Comparison of ENCODE assay signal across 39 cellular contexts in the genomic region with DNA sequence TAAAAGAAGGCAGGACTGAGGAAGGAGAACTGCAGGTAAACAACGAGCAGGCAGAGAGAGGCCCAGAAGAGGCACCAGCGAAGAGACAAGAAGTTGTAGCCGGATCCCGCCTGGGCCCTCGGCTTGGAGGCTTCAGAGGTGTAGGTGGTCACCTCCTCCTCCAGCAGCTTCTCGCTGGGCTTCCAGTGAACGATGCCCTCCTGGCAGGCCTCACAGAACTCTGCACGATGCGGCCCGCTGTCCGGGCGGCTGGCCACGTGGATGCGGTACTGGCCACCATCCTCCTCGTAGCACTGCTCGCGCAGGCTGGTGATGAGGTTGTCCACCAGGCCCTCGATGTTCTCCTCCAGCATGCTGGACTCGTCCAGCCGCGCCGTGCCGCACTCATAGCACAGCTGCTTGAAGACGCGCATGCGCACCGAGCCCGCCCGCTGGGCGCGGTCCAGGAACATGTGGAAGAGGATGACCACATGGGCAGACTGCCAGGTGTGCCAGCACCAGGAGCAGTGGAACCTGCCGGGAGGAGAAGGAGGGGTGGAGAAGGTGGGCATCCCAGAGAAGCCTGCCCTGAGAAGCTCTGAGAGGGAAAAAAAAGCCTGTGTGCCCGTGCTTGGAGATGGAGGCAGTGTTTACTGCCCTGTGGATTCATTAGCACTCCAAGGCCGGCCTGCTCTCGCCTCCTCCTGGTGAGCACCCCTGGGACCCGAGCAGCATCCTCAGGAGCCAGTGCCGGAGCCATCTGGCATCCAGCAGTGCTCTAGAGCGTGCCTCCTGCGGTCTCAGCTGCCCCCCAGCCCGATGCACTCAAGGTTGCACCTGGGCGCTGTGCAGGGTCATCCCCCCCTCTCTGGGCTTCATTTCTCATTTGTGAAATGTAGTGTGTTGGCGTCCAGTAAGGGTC. TPM values are rescaled to one million over a fixed set of nuclear protein-coding genes. Genes with fewer than 3 reads are reported as not detected.
"Had no signal": no experiment of that assay in that cellular context is flagged by ENCODE, and none has a peak within 500 bp of the region (broad histone marks: within the 10 kb centered on the region; RNA-seq: fewer than 3 reads in every experiment).

No MANE protein-coding gene starts in this region.

- H3K27ac ChIP-seq: ascending aorta, cardiac muscle cell, KMS-11, PC-9, RWPE1, SJCRH30, SK-N-MC had no signal

- ATAC-seq: activated CD8-positive, alpha-beta T cell treated with anti-CD3 and anti-CD28 coated beads for 36 hours; activated T-cell treated with anti-CD3 and anti-CD28 coated beads, Interleukin-2, amount 50 U/mL, for 72 hours; activated T-helper 17 cell treated with anti-CD3 and anti-CD28 coated beads, Interleukin-2, amount 50 U/mL, for 72 hours had no signal

- H3K9me3 ChIP-seq: ascending aorta, SJCRH30 had no signal

- H3K9me3 Mint-ChIP-seq: activated CD4-positive, alpha-beta T cell treated with anti-CD3 and anti-CD28 coated beads, Interleukin-2, amount 10 ng/mL, durations not matched to agents 24 days and 14 days; activated CD8-positive, alpha-beta T cell treated with anti-CD3 and anti-CD28 coated beads for 36 hours; activated naive CD8-positive, alpha-beta T cell treated with anti-CD3 and anti-CD28 coated beads, Interleukin-2, amount 10 ng/mL, durations not matched to agents 7 days and 5 days; activated T-cell treated with anti-CD3 and anti-CD28 coated beads, Interleukin-2, amount 50 U/mL, for 72 hours; activated T-helper 17 cell treated with anti-CD3 and anti-CD28 coated beads, Interleukin-2, amount 50 U/mL, for 72 hours; central memory CD8-positive, alpha-beta T cell had no signal

- H3K4me2 ChIP-seq: KMS-11, PC-9 had no signal

- H3K27me3 ChIP-seq: ascending aorta, SJCRH30 had no signal

- H3K4me3 Mint-ChIP-seq: activated CD4-positive, alpha-beta T cell treated with anti-CD3 and anti-CD28 coated beads, Interleukin-2, amount 10 ng/mL, durations not matched to agents 24 days and 14 days; activated CD8-positive, alpha-beta T cell treated with anti-CD3 and anti-CD28 coated beads for 36 hours; activated naive CD8-positive, alpha-beta T cell treated with anti-CD3 and anti-CD28 coated beads, Interleukin-2, amount 10 ng/mL, durations not matched to agents 7 days and 5 days; activated T-cell treated with anti-CD3 and anti-CD28 coated beads, Interleukin-2, amount 50 U/mL, for 72 hours; activated T-helper 17 cell treated with anti-CD3 and anti-CD28 coated beads, Interleukin-2, amount 50 U/mL, for 72 hours; central memory CD8-positive, alpha-beta T cell had no signal

- H3K36me3 Mint-ChIP-seq: activated naive CD8-positive, alpha-beta T cell treated with anti-CD3 and anti-CD28 coated beads, Interleukin-2, amount 10 ng/mL, durations not matched to agents 7 days and 5 days had no signal

- DNase-seq: activated CD4-positive, alpha-beta T cell treated with anti-CD3 and anti-CD28 coated beads, Interleukin-2, amount 10 ng/mL, durations not matched to agents 24 days and 14 days; activated CD4-positive, alpha-beta T cell treated with anti-CD3 and anti-CD28 coated beads, Interleukin-2, amount 50 U/mL, for 4 hours; activated CD8-positive, alpha-beta T cell treated with anti-CD3 and anti-CD28 coated beads for 36 hours; activated effector memory CD4-positive, alpha-beta T cell treated with anti-CD3 and anti-CD28 coated beads, Interleukin-2, amount 50 U/mL, for 16 hours; activated naive CD4-positive, alpha-beta T cell; activated naive CD4-positive, alpha-beta T cell treated with anti-CD3 and anti-CD28 coated beads, Interleukin-2, amount 50 U/mL, for 16 hours; activated naive CD8-positive, alpha-beta T cell treated with anti-CD3 and anti-CD28 coated beads, Interleukin-2, amount 10 ng/mL, durations not matched to agents 7 days and 5 days; activated T-cell treated with anti-CD3 and anti-CD28 coated beads, Interleukin-2, amount 50 U/mL, for 1 hour; activated T-cell treated with anti-CD3 and anti-CD28 coated beads, Interleukin-2, amount 50 U/mL, for 72 hours; amygdala; MM.1S; MV-4-11; NCI-H1092; NCI-H1417 treated with DMSO at 0.1 percent for 48 hours; NCI-H187 treated with DMSO at 0.1 percent for 48 hours; NCI-H2107; NCI-H2171; NCI-H2227 treated with DMSO at 0.1 percent for 48 hours; NCI-H446; NCI-H510A treated with DMSO at 0.1 percent for 48 hours; NCI-H526 treated with DMSO at 0.1 percent for 48 hours; NCI-H82; NK-92 treated with Interleukin-12 subunit alpha and Interleukin-12 subunit beta, amount 100 ng/mL, for 24 hours; PC-9; SHP77; SJCRH30 had no signal

- H3K4me1 ChIP-seq: ascending aorta, SJCRH30 had no signal

- H3K4me1 Mint-ChIP-seq: activated CD4-positive, alpha-beta T cell treated with anti-CD3 and anti-CD28 coated beads, Interleukin-2, amount 10 ng/mL, durations not matched to agents 24 days and 14 days; activated naive CD8-positive, alpha-beta T cell treated with anti-CD3 and anti-CD28 coated beads, Interleukin-2, amount 10 ng/mL, durations not matched to agents 7 days and 5 days; activated T-helper 17 cell treated with anti-CD3 and anti-CD28 coated beads, Interleukin-2, amount 50 U/mL, for 72 hours; central memory CD8-positive, alpha-beta T cell had no signal

- H3K27ac Mint-ChIP-seq: activated CD4-positive, alpha-beta T cell treated with anti-CD3 and anti-CD28 coated beads, Interleukin-2, amount 10 ng/mL, durations not matched to agents 24 days and 14 days; activated CD8-positive, alpha-beta T cell treated with anti-CD3 and anti-CD28 coated beads for 36 hours; activated T-cell treated with anti-CD3 and anti-CD28 coated beads, Interleukin-2, amount 50 U/mL, for 72 hours; activated T-helper 17 cell treated with anti-CD3 and anti-CD28 coated beads, Interleukin-2, amount 50 U/mL, for 72 hours had no signal

- H2AFZ ChIP-seq: PC-9 had no signal

- H3K4me3 ChIP-seq: ascending aorta, cardiac muscle cell, PC-9, SJCRH30, SK-N-MC had no signal

- H3K9ac ChIP-seq: KMS-11 had no signal

- H3K36me3 ChIP-seq: ascending aorta, cardiac muscle cell, SJCRH30 had no signal

RNA-seq across cellular contexts. Expression of a gene that starts 3.6 kb away (rescaled TPM):
- total RNA-seq: activated CD4-positive, alpha-beta T cell treated with anti-CD3 and anti-CD28 coated beads, Interleukin-2, amount 10 ng/mL, durations not matched to agents 24 days and 14 days; activated CD8-positive, alpha-beta memory T cell treated with anti-CD3 and anti-CD28 coated beads for 36 hours; activated CD8-positive, alpha-beta T cell treated with anti-CD3 and anti-CD28 coated beads for 36 hours; activated naive CD8-positive, alpha-beta T cell treated with anti-CD3 and anti-CD28 coated beads, Interleukin-2, amount 10 ng/mL, durations not matched to agents 7 days and 5 days; activated T-cell treated with anti-CD3 and anti-CD28 coated beads, Interleukin-2, amount 50 U/mL, for 72 hours; activated T-helper 17 cell treated with anti-CD3 and anti-CD28 coated beads, Interleukin-2, amount 50 U/mL, for 72 hours; ascending aorta; cardiac muscle cell; chondrocyte; LHCN-M2; PC-9; SJCRH30; T-helper 1 cell treated with Interleukin-12 subunit alpha and Interleukin-12 subunit beta and Interleukin-4 antibody, amounts not matched to agents 30 ng/mL and 1 ng/mL, for 36 hours; T-helper 2 cell treated with Interferon-gamma antibody and Interleukin-4, amounts not matched to agents 100 ng/mL and 5 ng/mL, for 36 hours had no signal
- polyA plus RNA-seq: adipose tissue, cardiac muscle cell had no signal

RNA-seq across cellular contexts. Expression of a gene that starts 28.6 kb away (rescaled TPM):
- total RNA-seq: activated CD4-positive, alpha-beta T cell treated with anti-CD3 and anti-CD28 coated beads, Interleukin-2, amount 10 ng/mL, durations not matched to agents 24 days and 14 days; activated CD8-positive, alpha-beta memory T cell treated with anti-CD3 and anti-CD28 coated beads for 36 hours; activated CD8-positive, alpha-beta T cell treated with anti-CD3 and anti-CD28 coated beads for 36 hours; activated naive CD8-positive, alpha-beta T cell treated with anti-CD3 and anti-CD28 coated beads, Interleukin-2, amount 10 ng/mL, durations not matched to agents 7 days and 5 days; activated T-cell treated with anti-CD3 and anti-CD28 coated beads, Interleukin-2, amount 50 U/mL, for 72 hours; activated T-helper 17 cell treated with anti-CD3 and anti-CD28 coated beads, Interleukin-2, amount 50 U/mL, for 72 hours; ascending aorta; chondrocyte; LHCN-M2; PC-9; SJCRH30; T-helper 1 cell treated with Interleukin-12 subunit alpha and Interleukin-12 subunit beta and Interleukin-4 antibody, amounts not matched to agents 30 ng/mL and 1 ng/mL, for 36 hours; T-helper 2 cell treated with Interferon-gamma antibody and Interleukin-4, amounts not matched to agents 100 ng/mL and 5 ng/mL, for 36 hours had no signal
